ENCODE assay signal across 18 cellular contexts in genomic region chr9:111955048-111955447, GRCh38. TPM values are rescaled to one million over a fixed set of nuclear protein-coding genes. Genes with fewer than 3 reads are reported as not detected.
DNase-seq lines count a peak whose midpoint lies in the region; ATAC-seq and TF ChIP-seq lines count a peak whose summit lies in the region.
"Had no signal": no experiment of that assay in that cellular context is flagged by ENCODE, and none has a peak within 500 bp of the region (broad histone marks: within the 10 kb centered on the region; RNA-seq: fewer than 3 reads in every experiment).

No MANE protein-coding gene starts in this region.

- no peaks in the 10 kb centered on the region for H3K9me3 ChIP-seq in HCT116 (ENCODE audit: control insufficient read depth in 1 of 2, insufficient read depth in 1 of 2, low read depth in 1 of 2, low read length in 2 of 2)
- H3K9me3 ChIP-seq in mucosa of descending colon = no peaks in the 10 kb centered on the region
- H3K9me3 ChIP-seq in thyroid gland = no peaks in the 10 kb centered on the region
- H3K9me3 ChIP-seq: left ventricle myocardium inferior had no signal

- H3K27ac Mint-ChIP-seq in activated T-cell treated with anti-CD3 and anti-CD28 coated beads, Interleukin-2, amount 50 U/mL, for 24 hours = no peak overlapping the region
- H3K27ac Mint-ChIP-seq: stimulated activated naive CD8-positive, alpha-beta T cell treated with anti-CD3 and anti-CD28 coated beads, Interleukin-15, Interleukin-2, amounts not matched to agents 100 ng/mL and 50 ng/mL, for 24 hours had no signal

- no peak for ATAC-seq in HCT116
- peak; percentile 42 for ATAC-seq in mucosa of descending colon
- ATAC-seq in GM21825 (IDR thresholded peaks at IDR 0.05; ENCODE audit: unreplicated experiment) = no peak
- ATAC-seq: foreskin keratinocyte, SK-N-SH treated with all-trans-retinoic acid at 6 μM for 48 hours had no signal

- no peaks in the 10 kb centered on the region for H4K20me1 ChIP-seq in HCT116 (ENCODE audit: insufficient read depth)

- peaks cover 25% of the 10 kb centered on the region for H3K4me1 Mint-ChIP-seq in activated T-cell treated with anti-CD3 and anti-CD28 coated beads, Interleukin-2, amount 50 U/mL, for 24 hours (ENCODE audit: low read depth)

- TF ChIP-seq RAD21 in HCT116 (IDR thresholded peaks at IDR 0.05; ENCODE audit: low read depth) = no peak

- H3K9ac ChIP-seq in HCT116 (ENCODE audit: low read length) = no peak overlapping the region

- H3K27ac ChIP-seq in HCT116 (ENCODE audit: low read depth, low read length) (no peak overlapping the region), thyroid gland (no peak overlapping the region)
- H3K27ac ChIP-seq: foreskin keratinocyte, HL-60, left ventricle myocardium inferior, PC-9 had no signal

- H3K27me3 ChIP-seq in HCT116 (ENCODE audit: insufficient read depth, low read length) (no peaks in the 10 kb centered on the region), thyroid gland (no peaks in the 10 kb centered on the region)
- H3K27me3 ChIP-seq: foreskin keratinocyte had no signal

- TF ChIP-seq CTCF in HCT116 (IDR thresholded peaks at IDR 0.05 in 2 of 3, conservative IDR thresholded peaks at IDR 0.05 in 1 of 3; ENCODE audit: borderline replicate concordance in 1 of 3, insufficient read depth in 1 of 3, low read depth in 2 of 3, low read length in 2 of 3) = no peak
- TF ChIP-seq CTCF in mucosa of descending colon (IDR thresholded peaks at IDR 0.05) = no peak
- no peak for TF ChIP-seq CTCF in thyroid gland (IDR thresholded peaks at IDR 0.05)

- H3K4me1 ChIP-seq in HCT116 (ENCODE audit: control insufficient read depth in 1 of 2, insufficient read depth in 2 of 2, low read length in 2 of 2) (peaks cover 0 to 25% of the 10 kb centered on the region in 2 experiments; a peak in 2 of 4 replicates), mucosa of descending colon (ENCODE audit: low read depth) (no peaks in the 10 kb centered on the region), thyroid gland (no peaks in the 10 kb centered on the region)

- no peaks in the 10 kb centered on the region for H3K36me3 Mint-ChIP-seq in activated T-cell treated with anti-CD3 and anti-CD28 coated beads, Interleukin-2, amount 50 U/mL, for 24 hours (ENCODE audit: low read depth)

- H3K36me3 ChIP-seq in HCT116 (ENCODE audit: control insufficient read depth in 1 of 2, insufficient read depth in 2 of 2, low read length in 2 of 2) = no peaks in the 10 kb centered on the region
- no peaks in the 10 kb centered on the region for H3K36me3 ChIP-seq in mucosa of descending colon (ENCODE audit: low read depth)
- no peaks in the 10 kb centered on the region for H3K36me3 ChIP-seq in thyroid gland
- H3K36me3 ChIP-seq: left ventricle myocardium inferior had no signal

- intact Hi-C loops in HCT116 (cut with micrococcal nuclease) (no loop called here), mucosa of descending colon (cut with DNase I, micrococcal nuclease) (no loop called here), thyroid gland (cut with DNase I) (no loop called here)

- CTCF ChIA-PET in HCT116 (lab: Charles Lee) = no interaction called here

- TF ChIP-seq POLR2A in HCT116 (IDR thresholded peaks at IDR 0.05; ENCODE audit: borderline replicate concordance, extremely low read depth, insufficient read depth, insufficient read length) = no peak
- no peak for TF ChIP-seq POLR2A in thyroid gland (IDR thresholded peaks at IDR 0.05)

- RAD21 ChIA-PET in HCT116 (lab: Charles Lee; ENCODE audit: low non-redundant PET in 1 of 2, low total read pairs in 2 of 2, uncharacterized antibody in 2 of 2, unreplicated experiment in 2 of 2) = interaction anchor here in 1 of 2 experiments (0.6 kb wide), 1 partner anchor 24 kb away, joined by 3 read pairs; no protein-coding TSS in a partner anchor

- H3K9me3 Mint-ChIP-seq in activated T-cell treated with anti-CD3 and anti-CD28 coated beads, Interleukin-2, amount 50 U/mL, for 24 hours = no peaks in the 10 kb centered on the region
- H3K9me3 Mint-ChIP-seq: stimulated activated naive CD8-positive, alpha-beta T cell treated with anti-CD3 and anti-CD28 coated beads, Interleukin-15, Interleukin-2, amounts not matched to agents 100 ng/mL and 50 ng/mL, for 24 hours had no signal

- DNase-seq in HCT116 (ENCODE audit: low read depth, low spot score) = no peak
- peak; percentile 82 to 83 for DNase-seq in NCI-H1930 (lab: John Stamatoyannopoulos, UW)
- peak; percentile 19 for DNase-seq in NCI-H526 treated with DMSO at 0.1 percent for 48 hours (lab: John Stamatoyannopoulos, UW)
- no peak for DNase-seq in mucosa of descending colon
- DNase-seq in thyroid gland = no peak
- DNase-seq in COLO829 (ENCODE audit: low spot score) = no peak
- no peak for DNase-seq in activated T-cell treated with anti-CD3 and anti-CD28 coated beads, Interleukin-2, amount 50 U/mL, for 24 hours
- DNase-seq: activated gamma-delta T cell, DMS 273 treated with DMSO at 0.1 percent for 48 hours, foreskin keratinocyte, KG1, left ventricle myocardium inferior, NCI-H1048, PC-9 had no signal

- 71 to 78% methylated on average over 6 of the region's 6 CpGs for WGBS in thyroid gland, 2 donors

- no peaks in the 10 kb centered on the region for H3K9me2 ChIP-seq in HCT116 (ENCODE audit: insufficient read depth)

- no peaks in the 10 kb centered on the region for H3K27me3 Mint-ChIP-seq in activated T-cell treated with anti-CD3 and anti-CD28 coated beads, Interleukin-2, amount 50 U/mL, for 24 hours
- H3K27me3 Mint-ChIP-seq: stimulated activated naive CD8-positive, alpha-beta T cell treated with anti-CD3 and anti-CD28 coated beads, Interleukin-15, Interleukin-2, amounts not matched to agents 100 ng/mL and 50 ng/mL, for 24 hours had no signal

- no peak overlapping the region for H3K4me3 Mint-ChIP-seq in activated T-cell treated with anti-CD3 and anti-CD28 coated beads, Interleukin-2, amount 50 U/mL, for 24 hours
- H3K4me3 Mint-ChIP-seq: stimulated activated naive CD8-positive, alpha-beta T cell treated with anti-CD3 and anti-CD28 coated beads, Interleukin-15, Interleukin-2, amounts not matched to agents 100 ng/mL and 50 ng/mL, for 24 hours had no signal

- no peak overlapping the region for H3K4me2 ChIP-seq in HCT116 (ENCODE audit: low read length)
- H3K4me2 ChIP-seq: PC-9 had no signal

- peak overlapping the region; percentile 31 for H2AFZ ChIP-seq in HCT116 (ENCODE audit: low read depth, low read length, poor library complexity, severe bottlenecking)
- H2AFZ ChIP-seq: PC-9 had no signal

- H3K4me3 ChIP-seq in HCT116 (replicated peaks in 1 of 2; ENCODE audit: low read depth in 1 of 2, low read length in 2 of 2) (no peak overlapping the region), mucosa of descending colon (no peak overlapping the region), thyroid gland (replicated peaks in 1 of 3) (no peak overlapping the region)
- H3K4me3 ChIP-seq: left ventricle myocardium inferior, PC-9 had no signal

- BruUV-seq in HCT116 (replicated peaks; lab: Mats Ljungman, UMichigan) = no TSS peak

- H3K79me2 ChIP-seq in HCT116 (ENCODE audit: insufficient read depth, low read length) = no peaks in the 10 kb centered on the region

- POLR2A ChIA-PET in HCT116 (lab: Charles Lee) = no interaction called here

TF ChIP-seq in HCT116, 20 proteins besides CTCF, POLR2A, EP300 and RAD21 (continues in another document):
- TF ChIP-seq REST (IDR thresholded peaks at IDR 0.05; ENCODE audit: low read depth) = no peak
- TF ChIP-seq YY1 (IDR thresholded peaks at IDR 0.05; ENCODE audit: extremely low read depth, insufficient replicate concordance, low read depth, low read length) = no peak
- TF ChIP-seq CEBPB (IDR thresholded peaks at IDR 0.05; ENCODE audit: low read depth) = no peak
- TF ChIP-seq SRF (IDR thresholded peaks at IDR 0.05; ENCODE audit: low read depth) = no peak
- TF ChIP-seq EGR1 (IDR thresholded peaks at IDR 0.05; ENCODE audit: low read depth) = no peak
- TF ChIP-seq CBX3 (IDR thresholded peaks at IDR 0.05; ENCODE audit: low read depth) = no peak
- TF ChIP-seq SP1 (IDR thresholded peaks at IDR 0.05; ENCODE audit: low read depth) = no peak
- TF ChIP-seq SIN3A (IDR thresholded peaks at IDR 0.05; ENCODE audit: low read depth) = no peak

RNA-seq across cellular contexts. Expression of gene UGCG, which starts 58.4 kb away (rescaled TPM):
- total RNA-seq in HCT116 (2021; ENCODE audit: unreplicated experiment) (32.6 TPM), mucosa of descending colon (10 to 100 TPM; 36.5 to 48.2 (median 39.8) TPM), thyroid gland (10 to 100 TPM; 12.5 to 30.4 (median 21.2) TPM)
- 12.9 and 13.2 TPM in 2 replicates for polyA plus RNA-seq in HCT116 (2012)

Comparison
In these comparisons a context has a peak if more than half of its experiments do, and no peak if none do; other contexts are left out.
1. DNase-seq: peak in NCI-H1930 (2 of 2) and NCI-H526 treated with DMSO at 0.1 percent for 48 hours (single experiment); none in HCT116 (single experiment), mucosa of descending colon (0 of 3), thyroid gland (0 of 2), COLO829 (single experiment) and activated T-cell treated with anti-CD3 and anti-CD28 coated beads, Interleukin-2, amount 50 U/mL, for 24 hours (single experiment).